In the genomic region with DNA sequence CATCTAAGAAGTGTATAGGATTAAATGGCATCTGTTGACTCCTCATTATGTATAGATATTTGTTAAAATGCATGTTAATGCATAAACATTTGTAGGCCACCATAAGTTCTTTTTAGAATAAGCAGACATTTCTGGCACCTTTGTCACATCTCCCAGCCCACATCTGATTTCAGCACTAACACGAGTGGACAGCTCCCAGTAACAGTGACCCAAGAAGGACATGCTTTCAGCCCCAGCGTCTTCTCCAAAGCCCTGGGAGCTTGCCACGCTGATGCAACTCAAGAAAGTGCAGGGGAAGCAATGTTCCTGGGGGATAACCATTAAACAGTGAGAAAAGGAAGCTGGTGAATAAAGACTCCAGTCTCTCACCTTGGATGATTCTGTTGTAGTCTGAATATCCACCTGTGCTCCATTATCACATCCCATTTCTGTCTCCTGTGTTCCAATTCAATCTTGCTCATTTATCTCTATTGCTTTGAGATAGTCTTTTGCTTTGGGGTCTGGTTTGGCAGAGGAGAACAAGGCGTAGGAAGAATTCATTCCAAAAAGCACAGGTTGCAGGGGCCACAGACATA, we compare ENCODE assay signal across 8 cellular contexts.
A peak's percentile ranks its signal among the peaks of the same experiment; 100 is the strongest.
DNase-seq lines count a peak whose midpoint lies in the region; ATAC-seq and TF ChIP-seq lines count a peak whose summit lies in the region.

No MANE protein-coding gene starts in this region.

- H3K36me3 ChIP-seq in GM23338 (ENCODE audit: insufficient read depth): no peaks in the 10 kb centered on the region

- H3K79me2 ChIP-seq in GM23338 (replicated peaks; ENCODE audit: insufficient read depth): no peaks in the 10 kb centered on the region

- CTCF ChIA-PET in WTC11 (lab: Charles Lee): no interaction called here

- no peaks in the 10 kb centered on the region for H4K20me1 ChIP-seq in GM23338 (replicated peaks; ENCODE audit: insufficient read depth)

- no peak for ATAC-seq in GM23338
- no peak; the same call in 1 of the 2 replicates for ATAC-seq in WTC11
- no peak for ATAC-seq in HG03045 (IDR thresholded peaks at IDR 0.05; ENCODE audit: unreplicated experiment)
- no peak for ATAC-seq in GM18867 (IDR thresholded peaks at IDR 0.05; ENCODE audit: unreplicated experiment)
- ATAC-seq in HG03432 (IDR thresholded peaks at IDR 0.05; ENCODE audit: unreplicated experiment): no peak

- no peak overlapping the region for H3K27ac ChIP-seq in GM23338 (ENCODE audit: low read depth)

- in situ Hi-C loops in Caki2 (cut with HindIII; ENCODE audit: low pct_unique_long_range_greater_than_20kb, low sequenced_read_pairs): no loop called here

- TF ChIP-seq CTCF in GM23338 (conservative IDR thresholded peaks at IDR 0.05; ENCODE audit: low read depth in 2 of 2): no peak
- no peak for TF ChIP-seq CTCF in WTC11 (IDR thresholded peaks at IDR 0.05)

- H3F3A ChIP-seq in GM23338 (replicated peaks; ENCODE audit: low read depth): no peaks in the 10 kb centered on the region

- POLR2A ChIA-PET in WTC11 (lab: Charles Lee): no interaction called here

- no peak overlapping the region for H3K4me2 ChIP-seq in GM23338

- H3K36me3 Mint-ChIP-seq in GM23338 (ENCODE audit: low read depth) (no peaks in the 10 kb centered on the region), WTC11 (peaks cover 2% of the 10 kb centered on the region; the same call in 1 of the 2 replicates)

- no peak overlapping the region for H2AFZ ChIP-seq in GM23338

- no peaks in the 10 kb centered on the region for H3K4me1 ChIP-seq in GM23338 (ENCODE audit: insufficient read depth)

- H3K4me3 ChIP-seq in GM23338: no peak overlapping the region

- H3K27me3 ChIP-seq in GM23338 (ENCODE audit: insufficient read depth): no peaks in the 10 kb centered on the region

- no peaks in the 10 kb centered on the region for H3K9me2 ChIP-seq in GM23338 (ENCODE audit: insufficient read depth)

- H3K27ac Mint-ChIP-seq in GM23338: no peak overlapping the region
- H3K27ac Mint-ChIP-seq in WTC11: no peak overlapping the region

- H3K9me3 Mint-ChIP-seq in GM23338: peaks cover 1% of the 10 kb centered on the region; the same call in 2 of the 3 replicates
- H3K9me3 Mint-ChIP-seq in WTC11: peaks cover 3% of the 10 kb centered on the region

- H3K4me1 Mint-ChIP-seq in GM23338: no peaks in the 10 kb centered on the region
- no peaks in the 10 kb centered on the region for H3K4me1 Mint-ChIP-seq in WTC11

- H3K27me3 Mint-ChIP-seq in GM23338 (ENCODE audit: insufficient read depth, low read depth, poor library complexity) (no peaks in the 10 kb centered on the region), WTC11 (ENCODE audit: low read depth) (no peaks in the 10 kb centered on the region; the same call in none of the 2 replicates)

- DNase-seq in Caki2 (ENCODE audit: low read depth): peak; percentile 14
- DNase-seq in GM23338 (ENCODE audit: low spot score): peak; percentile 65
- DNase-seq in WTC11 (ENCODE audit: low spot score): peak; percentile 55
- peak; percentile 5 for DNase-seq in iPS DF 4.7 (ENCODE audit: extremely low read depth, low spot score)
- no peak for DNase-seq in SKM-1 treated with dmso at 0.1 percent for 144 hours (lab: John Stamatoyannopoulos, UW; ENCODE audit: unreplicated experiment)

- no peak overlapping the region for H3K4me3 Mint-ChIP-seq in GM23338
- no peak overlapping the region for H3K4me3 Mint-ChIP-seq in WTC11

TF ChIP-seq in GM23338, 12 proteins besides CTCF, POLR2A, EP300 and RAD21 (continues in another document):
- TF ChIP-seq STAT1 (IDR thresholded peaks at IDR 0.05; ENCODE audit: unreplicated experiment): no peak
- TF ChIP-seq, protein P1, sequence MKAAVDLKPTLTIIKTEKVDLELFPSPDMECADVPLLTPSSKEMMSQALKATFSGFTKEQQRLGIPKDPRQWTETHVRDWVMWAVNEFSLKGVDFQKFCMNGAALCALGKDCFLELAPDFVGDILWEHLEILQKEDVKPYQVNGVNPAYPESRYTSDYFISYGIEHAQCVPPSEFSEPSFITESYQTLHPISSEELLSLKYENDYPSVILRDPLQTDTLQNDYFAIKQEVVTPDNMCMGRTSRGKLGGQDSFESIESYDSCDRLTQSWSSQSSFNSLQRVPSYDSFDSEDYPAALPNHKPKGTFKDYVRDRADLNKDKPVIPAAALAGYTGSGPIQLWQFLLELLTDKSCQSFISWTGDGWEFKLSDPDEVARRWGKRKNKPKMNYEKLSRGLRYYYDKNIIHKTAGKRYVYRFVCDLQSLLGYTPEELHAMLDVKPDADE (IDR thresholded peaks at IDR 0.05): no peak

TF ChIP-seq in WTC11, 78 proteins besides CTCF, POLR2A, EP300 and RAD21 (continues in another document):
- TF ChIP-seq, protein P2, sequence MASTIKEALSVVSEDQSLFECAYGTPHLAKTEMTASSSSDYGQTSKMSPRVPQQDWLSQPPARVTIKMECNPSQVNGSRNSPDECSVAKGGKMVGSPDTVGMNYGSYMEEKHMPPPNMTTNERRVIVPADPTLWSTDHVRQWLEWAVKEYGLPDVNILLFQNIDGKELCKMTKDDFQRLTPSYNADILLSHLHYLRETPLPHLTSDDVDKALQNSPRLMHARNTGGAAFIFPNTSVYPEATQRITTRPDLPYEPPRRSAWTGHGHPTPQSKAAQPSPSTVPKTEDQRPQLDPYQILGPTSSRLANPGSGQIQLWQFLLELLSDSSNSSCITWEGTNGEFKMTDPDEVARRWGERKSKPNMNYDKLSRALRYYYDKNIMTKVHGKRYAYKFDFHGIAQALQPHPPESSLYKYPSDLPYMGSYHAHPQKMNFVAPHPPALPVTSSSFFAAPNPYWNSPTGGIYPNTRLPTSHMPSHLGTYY (CRISPR knock-in tag; IDR thresholded peaks at IDR 0.05): 0 out of 2 replicates have a peak, but pooled peaks have one; percentile 48
- no peak for TF ChIP-seq TCF7 (CRISPR knock-in tag; IDR thresholded peaks at IDR 0.05; ENCODE audit: low read depth)
- TF ChIP-seq ZNF396 (CRISPR knock-in tag; IDR thresholded peaks at IDR 0.05; ENCODE audit: borderline replicate concordance): peak; percentile 82; the same call in 1 of the 2 replicates
- TF ChIP-seq TEAD4 (CRISPR knock-in tag; IDR thresholded peaks at IDR 0.05): no peak
- TF ChIP-seq, protein P3, sequence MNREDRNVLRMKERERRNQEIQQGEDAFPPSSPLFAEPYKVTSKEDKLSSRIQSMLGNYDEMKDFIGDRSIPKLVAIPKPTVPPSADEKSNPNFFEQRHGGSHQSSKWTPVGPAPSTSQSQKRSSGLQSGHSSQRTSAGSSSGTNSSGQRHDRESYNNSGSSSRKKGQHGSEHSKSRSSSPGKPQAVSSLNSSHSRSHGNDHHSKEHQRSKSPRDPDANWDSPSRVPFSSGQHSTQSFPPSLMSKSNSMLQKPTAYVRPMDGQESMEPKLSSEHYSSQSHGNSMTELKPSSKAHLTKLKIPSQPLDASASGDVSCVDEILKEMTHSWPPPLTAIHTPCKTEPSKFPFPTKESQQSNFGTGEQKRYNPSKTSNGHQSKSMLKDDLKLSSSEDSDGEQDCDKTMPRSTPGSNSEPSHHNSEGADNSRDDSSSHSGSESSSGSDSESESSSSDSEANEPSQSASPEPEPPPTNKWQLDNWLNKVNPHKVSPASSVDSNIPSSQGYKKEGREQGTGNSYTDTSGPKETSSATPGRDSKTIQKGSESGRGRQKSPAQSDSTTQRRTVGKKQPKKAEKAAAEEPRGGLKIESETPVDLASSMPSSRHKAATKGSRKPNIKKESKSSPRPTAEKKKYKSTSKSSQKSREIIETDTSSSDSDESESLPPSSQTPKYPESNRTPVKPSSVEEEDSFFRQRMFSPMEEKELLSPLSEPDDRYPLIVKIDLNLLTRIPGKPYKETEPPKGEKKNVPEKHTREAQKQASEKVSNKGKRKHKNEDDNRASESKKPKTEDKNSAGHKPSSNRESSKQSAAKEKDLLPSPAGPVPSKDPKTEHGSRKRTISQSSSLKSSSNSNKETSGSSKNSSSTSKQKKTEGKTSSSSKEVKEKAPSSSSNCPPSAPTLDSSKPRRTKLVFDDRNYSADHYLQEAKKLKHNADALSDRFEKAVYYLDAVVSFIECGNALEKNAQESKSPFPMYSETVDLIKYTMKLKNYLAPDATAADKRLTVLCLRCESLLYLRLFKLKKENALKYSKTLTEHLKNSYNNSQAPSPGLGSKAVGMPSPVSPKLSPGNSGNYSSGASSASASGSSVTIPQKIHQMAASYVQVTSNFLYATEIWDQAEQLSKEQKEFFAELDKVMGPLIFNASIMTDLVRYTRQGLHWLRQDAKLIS (CRISPR knock-in tag; IDR thresholded peaks at IDR 0.05; ENCODE audit: borderline replicate concordance): 0 out of 2 replicates have a peak, but pooled peaks have one; percentile 75
- TF ChIP-seq, protein P4, sequence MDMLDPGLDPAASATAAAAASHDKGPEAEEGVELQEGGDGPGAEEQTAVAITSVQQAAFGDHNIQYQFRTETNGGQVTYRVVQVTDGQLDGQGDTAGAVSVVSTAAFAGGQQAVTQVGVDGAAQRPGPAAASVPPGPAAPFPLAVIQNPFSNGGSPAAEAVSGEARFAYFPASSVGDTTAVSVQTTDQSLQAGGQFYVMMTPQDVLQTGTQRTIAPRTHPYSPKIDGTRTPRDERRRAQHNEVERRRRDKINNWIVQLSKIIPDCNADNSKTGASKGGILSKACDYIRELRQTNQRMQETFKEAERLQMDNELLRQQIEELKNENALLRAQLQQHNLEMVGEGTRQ (CRISPR knock-in tag; IDR thresholded peaks at IDR 0.05): no peak
- TF ChIP-seq, protein P5, sequence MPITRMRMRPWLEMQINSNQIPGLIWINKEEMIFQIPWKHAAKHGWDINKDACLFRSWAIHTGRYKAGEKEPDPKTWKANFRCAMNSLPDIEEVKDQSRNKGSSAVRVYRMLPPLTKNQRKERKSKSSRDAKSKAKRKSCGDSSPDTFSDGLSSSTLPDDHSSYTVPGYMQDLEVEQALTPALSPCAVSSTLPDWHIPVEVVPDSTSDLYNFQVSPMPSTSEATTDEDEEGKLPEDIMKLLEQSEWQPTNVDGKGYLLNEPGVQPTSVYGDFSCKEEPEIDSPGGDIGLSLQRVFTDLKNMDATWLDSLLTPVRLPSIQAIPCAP (CRISPR knock-in tag; IDR thresholded peaks at IDR 0.05): no peak
- no peak for TF ChIP-seq SMAD3 (CRISPR knock-in tag; IDR thresholded peaks at IDR 0.05; ENCODE audit: borderline replicate concordance)
- no peak for TF ChIP-seq NR2C2 (CRISPR knock-in tag; IDR thresholded peaks at IDR 0.05)
- TF ChIP-seq JUN (CRISPR knock-in tag; IDR thresholded peaks at IDR 0.05): peak; percentile 21; the same call in 1 of the 2 replicates
- TF ChIP-seq, protein P6, sequence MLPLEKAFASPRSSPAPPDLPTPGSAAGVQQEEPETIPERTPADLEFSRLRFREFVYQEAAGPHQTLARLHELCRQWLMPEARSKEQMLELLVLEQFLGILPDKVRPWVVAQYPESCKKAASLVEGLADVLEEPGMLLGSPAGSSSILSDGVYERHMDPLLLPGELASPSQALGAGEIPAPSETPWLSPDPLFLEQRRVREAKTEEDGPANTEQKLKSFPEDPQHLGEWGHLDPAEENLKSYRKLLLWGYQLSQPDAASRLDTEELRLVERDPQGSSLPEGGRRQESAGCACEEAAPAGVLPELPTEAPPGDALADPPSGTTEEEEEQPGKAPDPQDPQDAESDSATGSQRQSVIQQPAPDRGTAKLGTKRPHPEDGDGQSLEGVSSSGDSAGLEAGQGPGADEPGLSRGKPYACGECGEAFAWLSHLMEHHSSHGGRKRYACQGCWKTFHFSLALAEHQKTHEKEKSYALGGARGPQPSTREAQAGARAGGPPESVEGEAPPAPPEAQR (CRISPR knock-in tag; IDR thresholded peaks at IDR 0.05): 0 out of 2 replicates have a peak, but pooled peaks have one; percentile 23
